ENCODE assay signal across 9 cellular contexts in the genomic region with DNA sequence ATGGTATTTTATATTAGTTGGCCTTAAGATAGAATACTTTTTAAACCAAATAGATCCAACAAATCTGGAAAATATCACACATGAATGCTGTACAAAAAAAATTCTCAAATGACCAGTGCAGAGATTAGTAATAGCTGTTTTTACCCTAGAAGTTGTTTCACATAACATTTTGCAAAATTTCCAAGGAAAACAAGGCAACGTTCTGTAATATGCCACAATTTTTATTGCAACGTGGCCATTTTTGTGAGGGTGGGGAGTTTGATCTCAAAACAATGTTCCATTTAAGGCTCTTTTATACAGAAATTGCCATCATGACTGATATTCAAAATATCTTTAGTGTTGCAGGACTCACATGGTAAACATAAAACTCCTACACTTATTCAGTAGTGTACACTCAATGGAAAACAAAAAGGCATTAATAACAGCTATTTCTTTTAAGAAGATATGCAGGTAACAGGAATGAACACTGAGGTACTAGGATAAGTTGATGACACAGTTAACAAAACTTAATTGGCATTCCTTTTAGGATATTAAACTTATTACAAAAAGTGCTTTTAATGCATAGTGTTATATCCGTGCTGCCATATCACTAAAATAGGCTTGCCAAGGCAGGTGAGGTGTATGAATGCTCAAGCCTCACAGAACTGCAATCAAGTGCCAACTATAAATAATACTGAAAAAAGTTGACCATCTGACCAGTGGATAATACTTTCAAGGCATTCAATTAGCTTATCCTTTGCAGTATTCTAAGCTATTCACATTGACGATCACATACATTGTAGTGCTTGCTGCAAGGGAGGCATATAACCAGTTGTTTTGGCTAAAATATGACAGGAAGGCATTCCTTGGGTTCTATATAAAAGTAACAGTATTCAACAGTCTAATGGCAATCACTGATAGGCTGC. TPM values are rescaled to one million over a fixed set of nuclear protein-coding genes. Genes with fewer than 3 reads are reported as not detected.
A peak's percentile ranks its signal among the peaks of the same experiment; 100 is the strongest.
DNase-seq lines count a peak whose midpoint lies in the region; ATAC-seq, FAIRE-seq and TF ChIP-seq lines count a peak whose summit lies in the region.
"Had no signal": no experiment of that assay in that cellular context is flagged by ENCODE, and none has a peak within 500 bp of the region (broad histone marks: within the 10 kb centered on the region; RNA-seq: fewer than 3 reads in every experiment).

No MANE protein-coding gene starts in this region.

- no peak for TF ChIP-seq EP300 in SK-N-SH (IDR thresholded peaks at IDR 0.05; ENCODE audit: borderline replicate concordance in 1 of 2, low read depth in 1 of 2, low read length in 1 of 2)

- CTCF ChIA-PET in SK-N-SH (lab: Yijun Ruan, JAX), result interaction anchor here (0.9 to 5.5 kb wide), 4 partner anchors 11 to 55 kb away, joined by 3 to 56 read pairs (median 5); no protein-coding TSS in a partner anchor
- CTCF ChIA-PET in CD8-positive, alpha-beta memory T cell (lab: Charles Lee), result interaction anchor here (1.2 to 2.8 kb wide), 5 partner anchors 11 to 71 kb away, joined by 3 to 9 read pairs (median 3); no protein-coding TSS in a partner anchor

- H3K4me3 Mint-ChIP-seq in astrocyte (ENCODE audit: unreplicated experiment), result peak overlapping the region; percentile 47
- no peak overlapping the region for H3K4me3 Mint-ChIP-seq in mesothelial cell of epicardium
- H3K4me3 Mint-ChIP-seq in CD8-positive, alpha-beta memory T cell, result peak overlapping the region in 2 of 7 donors; percentile 8 to 97
- H3K4me3 Mint-ChIP-seq in effector memory CD8-positive, alpha-beta T cell, result no peak overlapping the region

- WGBS in SK-N-SH (ENCODE audit: low lambda C conversion rate), result 65% methylated on average over 4 of the region's 4 CpGs
- WGBS in testis, 2 donors, result 47 to 59% methylated on average over 4 of the region's 4 CpGs

- H3K79me2 ChIP-seq in SK-N-SH (ENCODE audit: insufficient read depth), result peaks cover 61% of the 10 kb centered on the region
- peaks cover 37% of the 10 kb centered on the region for H3K79me2 ChIP-seq in astrocyte (ENCODE audit: insufficient read depth, low read length)

- H3K27ac Mint-ChIP-seq in astrocyte (ENCODE audit: unreplicated experiment) (no peak overlapping the region), mesothelial cell of epicardium (peak overlapping the region; percentile 91)
- peak overlapping the region in 3 of 8 donors; percentile 2 to 71 (median 15) for H3K27ac Mint-ChIP-seq in CD8-positive, alpha-beta memory T cell
- peak overlapping the region in 1 of 2 donors; percentile 78 for H3K27ac Mint-ChIP-seq in effector memory CD8-positive, alpha-beta T cell

- DNase-seq in SK-N-SH (no peak), astrocyte (ENCODE audit: low read depth) (no peak), mesothelial cell of epicardium (ENCODE audit: low spot score in 2 of 2, unreplicated experiment in 2 of 2) (no peak), testis (no peak)
- no peak for DNase-seq in CD8-positive, alpha-beta memory T cell
- no peak for DNase-seq in effector memory CD8-positive, alpha-beta T cell

- H3K9me3 Mint-ChIP-seq in astrocyte (ENCODE audit: unreplicated experiment) (no peaks in the 10 kb centered on the region), mesothelial cell of epicardium (no peaks in the 10 kb centered on the region)
- no peaks in the 10 kb centered on the region for H3K9me3 Mint-ChIP-seq in CD8-positive, alpha-beta memory T cell
- no peaks in the 10 kb centered on the region for H3K9me3 Mint-ChIP-seq in effector memory CD8-positive, alpha-beta T cell

- POLR2A ChIA-PET in SK-N-SH (lab: Yijun Ruan, JAX), result no interaction called here
- POLR2A ChIA-PET in CD8-positive, alpha-beta memory T cell (lab: Charles Lee), result interaction anchor here (1.3 kb wide), 1 partner anchor 692 kb away, joined by 3 read pairs; a partner anchor contains a TSS

- H3K36me3 ChIP-seq in SK-N-SH (replicated peaks in 1 of 2; ENCODE audit: control insufficient read depth in 1 of 2, insufficient read depth in 2 of 2, low read length in 1 of 2) (peaks cover 15 to 25% of the 10 kb centered on the region in 2 experiments), astrocyte (ENCODE audit: insufficient read depth, low read length) (peaks cover 21% of the 10 kb centered on the region), testis (ENCODE audit: low read depth, missing control alignments) (no peaks in the 10 kb centered on the region)
- no peaks in the 10 kb centered on the region for H3K36me3 ChIP-seq in CD8-positive, alpha-beta memory T cell (ENCODE audit: insufficient read depth, low read length)

- H3K27ac ChIP-seq in SK-N-SH (ENCODE audit: low read depth in 2 of 2, low read length in 1 of 2), result peak overlapping the region; percentile 67 to 90
- H3K27ac ChIP-seq in astrocyte (ENCODE audit: low read depth, low read length), result peak overlapping the region; percentile 63
- peak overlapping the region; percentile 7 to 98 for H3K27ac ChIP-seq in testis
- no peak overlapping the region for H3K27ac ChIP-seq in CD8-positive, alpha-beta memory T cell (ENCODE audit: low read depth, low read length)
- H3K27ac ChIP-seq: 22Rv1 had no signal

- no peaks in the 10 kb centered on the region for H3K9me2 ChIP-seq in SK-N-SH

- H3K4me2 ChIP-seq in SK-N-SH (peak overlapping the region; percentile 69), astrocyte (ENCODE audit: low read length) (peak overlapping the region; percentile 83)

- H3K9me3 ChIP-seq in SK-N-SH (no peaks in the 10 kb centered on the region), astrocyte (ENCODE audit: insufficient read depth, low read depth, low read length) (no peaks in the 10 kb centered on the region), testis (no peaks in the 10 kb centered on the region)
- no peaks in the 10 kb centered on the region for H3K9me3 ChIP-seq in CD8-positive, alpha-beta memory T cell (ENCODE audit: low read length)

- H3K9ac ChIP-seq in SK-N-SH (peak overlapping the region; percentile 36; the same call in 1 of the 2 replicates), astrocyte (ENCODE audit: low read length) (peak overlapping the region; percentile 40)

- H3K27me3 Mint-ChIP-seq in astrocyte (ENCODE audit: low read depth, unreplicated experiment), result no peaks in the 10 kb centered on the region
- H3K27me3 Mint-ChIP-seq in mesothelial cell of epicardium (ENCODE audit: low read depth), result no peaks in the 10 kb centered on the region
- H3K27me3 Mint-ChIP-seq in CD8-positive, alpha-beta memory T cell, result no peaks in the 10 kb centered on the region
- no peaks in the 10 kb centered on the region for H3K27me3 Mint-ChIP-seq in effector memory CD8-positive, alpha-beta T cell

- H2AFZ ChIP-seq in SK-N-SH (ENCODE audit: low read depth) (no peak overlapping the region), astrocyte (ENCODE audit: low read depth, low read length) (no peak overlapping the region)

- H4K20me1 ChIP-seq in SK-N-SH (ENCODE audit: insufficient read depth) (0 out of 2 replicates have a peak, but pooled peaks cover 3% of the 10 kb centered on the region), astrocyte (ENCODE audit: insufficient read depth, low read length) (no peaks in the 10 kb centered on the region)

- TF ChIP-seq CTCF in SK-N-SH (IDR thresholded peaks at IDR 0.05), result no peak
- no peak for TF ChIP-seq CTCF in astrocyte (IDR thresholded peaks at IDR 0.05; ENCODE audit: insufficient read depth, low read depth, low read length)
- TF ChIP-seq CTCF in mesothelial cell of epicardium (IDR thresholded peaks at IDR 0.05; ENCODE audit: unreplicated experiment), result no peak
- TF ChIP-seq CTCF in testis (IDR thresholded peaks at IDR 0.05), result no peak

- no peak for TF ChIP-seq RAD21 in SK-N-SH (IDR thresholded peaks at IDR 0.05; ENCODE audit: low read length)

- H3K36me3 Mint-ChIP-seq in astrocyte (ENCODE audit: low read depth, unreplicated experiment) (no peaks in the 10 kb centered on the region), mesothelial cell of epicardium (no peaks in the 10 kb centered on the region)
- peaks cover 0 to 18% (median 2%) of the 10 kb centered on the region in 3 donors for H3K36me3 Mint-ChIP-seq in CD8-positive, alpha-beta memory T cell
- peaks cover 8% of the 10 kb centered on the region for H3K36me3 Mint-ChIP-seq in effector memory CD8-positive, alpha-beta T cell (ENCODE audit: insufficient read depth)

- peaks cover 57% of the 10 kb centered on the region for H3F3A ChIP-seq in SK-N-SH (replicated peaks; ENCODE audit: insufficient read depth)

- TF ChIP-seq POLR2A in testis (IDR thresholded peaks at IDR 0.05), result no peak

- FAIRE-seq in astrocyte (lab: Jason Lieb, UNC), result no peak

- peaks cover 29% of the 10 kb centered on the region for H3K4me1 Mint-ChIP-seq in astrocyte (ENCODE audit: low read depth, unreplicated experiment)
- H3K4me1 Mint-ChIP-seq in mesothelial cell of epicardium, result peaks cover 42% of the 10 kb centered on the region
- H3K4me1 Mint-ChIP-seq in CD8-positive, alpha-beta memory T cell, result peaks cover 25 to 35% (median 30%) of the 10 kb centered on the region in 3 donors
- peaks cover 7 to 12% of the 10 kb centered on the region in 2 donors for H3K4me1 Mint-ChIP-seq in effector memory CD8-positive, alpha-beta T cell (ENCODE audit: low read depth in 2 of 2)

- H3K27me3 ChIP-seq in SK-N-SH (ENCODE audit: insufficient read depth) (no peaks in the 10 kb centered on the region), astrocyte (ENCODE audit: insufficient read depth, low read length) (no peaks in the 10 kb centered on the region), testis (no peaks in the 10 kb centered on the region)
- H3K27me3 ChIP-seq in CD8-positive, alpha-beta memory T cell (ENCODE audit: insufficient read depth, low read length, poor library complexity, severe bottlenecking), result no peaks in the 10 kb centered on the region

- ATAC-seq in SK-N-SH treated with all-trans-retinoic acid at 6 μM for 48 hours (no peak), HG02610 (IDR thresholded peaks at IDR 0.05; ENCODE audit: unreplicated experiment) (no peak)
- ATAC-seq in effector memory CD8-positive, alpha-beta T cell (replicated peaks), result no peak

- intact Hi-C loops in testis (cut with DNase I; ENCODE audit: low total_unique reads), result no loop called here

- H3K4me3 ChIP-seq in SK-N-SH (ENCODE audit: low read depth in 2 of 2, low read length in 1 of 2) (peak overlapping the region; percentile 28 to 83; a peak in 2 of 4 replicates), astrocyte (ENCODE audit: insufficient read depth, low read depth, low read length) (peak overlapping the region; percentile 8), testis (no peak overlapping the region)
- no peak overlapping the region for H3K4me3 ChIP-seq in CD8-positive, alpha-beta memory T cell (ENCODE audit: low read length)

- H3K4me1 ChIP-seq in SK-N-SH (ENCODE audit: control insufficient read depth in 1 of 2, insufficient read depth in 2 of 2, low read depth in 1 of 2, low read length in 1 of 2), result peaks cover 24 to 27% of the 10 kb centered on the region in 2 experiments
- H3K4me1 ChIP-seq in astrocyte (ENCODE audit: insufficient read depth, low read length), result peaks cover 29% of the 10 kb centered on the region
- peaks cover 34% of the 10 kb centered on the region for H3K4me1 ChIP-seq in testis
- peaks cover 6% of the 10 kb centered on the region for H3K4me1 ChIP-seq in CD8-positive, alpha-beta memory T cell (ENCODE audit: insufficient read depth, low read length)

RNA-seq across cellular contexts. Expression of a gene that starts 2.3 kb away (rescaled TPM):
- polyA plus RNA-seq in SK-N-SH (2012; rRNA removed), result 48.1 and 60.9 TPM in 2 replicates
- polyA plus RNA-seq in SK-N-SH (2012; cell fraction: cytosol; rRNA removed), result 79.2 and 118 TPM in 2 replicates
- 11.8 and 30.0 TPM in 2 replicates for polyA plus RNA-seq in SK-N-SH (2012; cell fraction: nucleus; rRNA removed)
- 103 and 110 TPM in 2 replicates for total RNA-seq in astrocyte
- total RNA-seq in mesothelial cell of epicardium, result 52.4 to 57.8 TPM (median 54.0 TPM) in 3 replicates
- total RNA-seq in testis, result 10 to 100 TPM; 66.8 to 67.7 TPM
- 92.4 TPM for polyA plus RNA-seq in testis (ENCODE audit: insufficient read depth, low read depth, low replicate concordance)
- total RNA-seq in CD8-positive, alpha-beta memory T cell, result 10 to 100 TPM in 1 of 2 experiments, 1 to 10 TPM in 1; 8.4 to 10.0 TPM
- polyA plus RNA-seq in CD8-positive, alpha-beta memory T cell, result 10.2 TPM

Comparison
In these comparisons a context has a peak if more than half of its experiments do, and no peak if none do; other contexts are left out.
1. H3K4me3 ChIP-seq: peak in SK-N-SH (2 of 2) and astrocyte (single experiment); none in testis (0 of 2) and CD8-positive, alpha-beta memory T cell (single experiment).